ENCODE assay signal across 1 cellular context in the genomic region with DNA sequence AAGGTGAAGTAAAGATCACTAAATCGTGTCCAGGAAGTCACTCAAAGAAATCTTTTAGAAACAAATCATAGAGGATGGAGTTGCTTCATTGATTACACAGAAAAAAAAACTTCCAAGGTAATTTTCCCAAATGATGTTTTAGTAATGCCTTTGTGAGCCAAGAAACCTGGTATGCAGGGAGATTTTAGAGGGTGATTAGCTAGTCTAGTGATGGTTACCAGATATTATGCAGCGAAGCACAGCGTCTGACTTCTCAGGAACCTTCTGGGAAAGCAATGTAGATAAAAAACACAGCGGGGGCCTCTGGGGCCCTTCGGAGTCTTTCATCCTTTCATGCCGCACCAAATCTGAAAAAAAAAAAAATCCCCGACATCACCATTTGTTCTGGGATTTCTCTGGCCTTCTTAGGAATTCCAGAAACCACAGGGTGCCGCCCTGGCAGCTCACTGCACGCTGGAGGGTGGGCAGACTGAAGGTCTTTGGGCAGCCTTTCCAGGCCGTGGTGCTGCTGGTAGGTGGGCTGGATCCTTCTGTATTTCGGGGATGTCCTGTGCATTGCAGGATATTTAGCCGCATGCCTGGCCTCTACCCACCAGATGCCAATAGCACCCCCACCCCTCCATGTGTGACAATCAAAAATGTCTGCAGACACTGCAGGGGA.
A peak's percentile ranks its signal among the peaks of the same experiment; 100 is the strongest.
TF ChIP-seq lines count a peak whose summit lies in the region.

No MANE protein-coding gene starts in this region.

TF ChIP-seq in SK-N-SH treated with all-trans-retinoic acid at 6 μM for 48 hours, 23 proteins besides CTCF, POLR2A, EP300 and RAD21 (continued from another document):
- TF ChIP-seq TSHZ2 (CRISPR knock-in tag; IDR thresholded peaks at IDR 0.05) (no peak), ISL1 (CRISPR knock-in tag; IDR thresholded peaks at IDR 0.05) (peak; percentile 78), ZC3H10 (CRISPR knock-in tag; IDR thresholded peaks at IDR 0.05) (no peak), BACH2 (CRISPR knock-in tag; IDR thresholded peaks at IDR 0.05; ENCODE audit: borderline replicate concordance) (no peak), ZFP3 (CRISPR knock-in tag; IDR thresholded peaks at IDR 0.05) (no peak)
